20 cellular contexts compared by ENCODE assay signal in genomic region chr9:32705059-32705458, GRCh38.
DNase-seq lines count a peak whose midpoint lies in the region; ATAC-seq, FAIRE-seq and TF ChIP-seq lines count a peak whose summit lies in the region.
"Had no signal": no experiment of that assay in that cellular context is flagged by ENCODE, and none has a peak within 500 bp of the region (broad histone marks: within the 10 kb centered on the region; RNA-seq: fewer than 3 reads in every experiment).

No MANE protein-coding gene starts in this region.

- H3K79me2 ChIP-seq in OCI-LY3 (ENCODE audit: low read length) (no peaks in the 10 kb centered on the region), osteoblast (ENCODE audit: insufficient read depth, low read length) (no peaks in the 10 kb centered on the region), OCI-LY7 (ENCODE audit: insufficient read depth, low read depth, low read length) (no peaks in the 10 kb centered on the region)

- BruUV-seq in OCI-LY7 (replicated peaks; lab: Mats Ljungman, UMichigan): no TSS peak

- no peak for TF ChIP-seq CTCF in OCI-LY3 (IDR thresholded peaks at IDR 0.05; ENCODE audit: low read depth, low read length)
- no peak for TF ChIP-seq CTCF in bronchial epithelial cell (IDR thresholded peaks at IDR 0.05; ENCODE audit: insufficient read depth, low read length, severe bottlenecking)
- no peak for TF ChIP-seq CTCF in osteoblast (IDR thresholded peaks at IDR 0.05; ENCODE audit: extremely low read depth, low read depth, low read length)
- no peak for TF ChIP-seq CTCF in OCI-LY7 (conservative IDR thresholded peaks at IDR 0.05; ENCODE audit: low read length)

- intact Hi-C loops in Right ventricle myocardium superior (cut with DNase I): no loop called here
- intact Hi-C loops in OCI-LY7 (cut with micrococcal nuclease; ENCODE audit: unreplicated experiment): loop anchor here (10.0 kb wide), 2 partner anchors 260 to 330 kb away; no protein-coding TSS in a partner anchor

- H3K9me3 ChIP-seq in OCI-LY3 (ENCODE audit: insufficient read depth, low read length) (no peaks in the 10 kb centered on the region), osteoblast (ENCODE audit: low read depth, low read length) (no peaks in the 10 kb centered on the region), OCI-LY7 (ENCODE audit: low read length) (no peaks in the 10 kb centered on the region)
- H3K9me3 ChIP-seq: gastroesophageal sphincter had no signal

- H3K4me3 ChIP-seq in OCI-LY3 (ENCODE audit: low read length) (no peak overlapping the region), bronchial epithelial cell (ENCODE audit: low read depth, low read length) (no peak overlapping the region), osteoblast (ENCODE audit: insufficient read depth, low read length) (no peak overlapping the region), OCI-LY7 (ENCODE audit: low read depth, low read length, poor library complexity, severe bottlenecking) (no peak overlapping the region)
- H3K4me3 ChIP-seq: gastroesophageal sphincter, stomach had no signal

- H2AFZ ChIP-seq in OCI-LY3 (ENCODE audit: low read depth, low read length) (no peak overlapping the region), osteoblast (ENCODE audit: low read length) (no peak overlapping the region), OCI-LY7 (ENCODE audit: low read length) (no peak overlapping the region)

- H3K36me3 ChIP-seq in OCI-LY3 (replicated peaks; ENCODE audit: low read depth, low read length): no peaks in the 10 kb centered on the region
- H3K36me3 ChIP-seq in bronchial epithelial cell (ENCODE audit: control insufficient read depth, insufficient read depth, low read length): no peaks in the 10 kb centered on the region
- H3K36me3 ChIP-seq in osteoblast (ENCODE audit: insufficient read depth, low read length): no peaks in the 10 kb centered on the region
- H3K36me3 ChIP-seq in OCI-LY7 (ENCODE audit: insufficient read depth, low read length): no peaks in the 10 kb centered on the region
- H3K36me3 ChIP-seq: gastroesophageal sphincter, stomach had no signal

- POLR2A ChIA-PET in OCI-LY7 (lab: Charles Lee): no interaction called here

- DNase-seq in EL (peak; percentile 48), bronchial epithelial cell (ENCODE audit: low read depth) (peak; percentile 47), osteoblast (ENCODE audit: insufficient read length, low spot score, missing footprints) (no peak), Right ventricle myocardium superior (no peak), SIG-M5 treated with dmso at 0.1 percent for 504 hours (lab: John Stamatoyannopoulos, UW; ENCODE audit: unreplicated experiment) (no peak), OCI-LY7 (ENCODE audit: low spot score) (no peak)
- DNase-seq in stimulated activated CD4-positive, alpha-beta T cell treated with anti-CD3 and anti-CD28 coated beads, Interleukin-4, amount 100 ng/mL, for 4 hours: no peak
- DNase-seq: activated CD4-positive, alpha-beta T cell treated with anti-CD3 and anti-CD28 coated beads, Interleukin-2, amount 50 U/mL, for 1 hour; left ventricle myocardium superior; NCI-H1092 treated with DMSO at 0.1 percent for 48 hours; NCI-H2171; occipital lobe; stimulated activated CD4-positive, alpha-beta T cell treated with anti-CD3 and anti-CD28 coated beads, Interleukin-2, amount 100 ng/mL, for 24 hours; stomach; SW 1271 had no signal

- H3K27me3 ChIP-seq in OCI-LY3 (ENCODE audit: low read depth, low read length) (peaks cover 17% of the 10 kb centered on the region; the same call in 1 of the 2 replicates), bronchial epithelial cell (ENCODE audit: control insufficient read depth, insufficient read depth, low read length) (no peaks in the 10 kb centered on the region), osteoblast (ENCODE audit: insufficient read depth, low read length) (no peaks in the 10 kb centered on the region)
- H3K27me3 ChIP-seq: gastroesophageal sphincter, stomach had no signal

- no peak overlapping the region for H3K27ac ChIP-seq in OCI-LY3 (ENCODE audit: low read length)
- H3K27ac ChIP-seq in osteoblast (ENCODE audit: low read depth, low read length): peak overlapping the region; percentile 20
- H3K27ac ChIP-seq in OCI-LY7 (ENCODE audit: low read depth, low read length, poor library complexity, severe bottlenecking): no peak overlapping the region
- H3K27ac ChIP-seq: gastroesophageal sphincter, stomach had no signal

- CTCF ChIA-PET in OCI-LY7 (lab: Charles Lee; ENCODE audit: unreplicated experiment): no interaction called here

- no peaks in the 10 kb centered on the region for H3K9me2 ChIP-seq in OCI-LY7 (ENCODE audit: insufficient read depth, low read length)

- H3K4me2 ChIP-seq in OCI-LY3 (ENCODE audit: low read length) (peak overlapping the region; percentile 50), osteoblast (ENCODE audit: insufficient read depth, low read length) (no peak overlapping the region), OCI-LY7 (ENCODE audit: low read length) (no peak overlapping the region)

- H3K4me1 ChIP-seq in OCI-LY3 (ENCODE audit: low read length) (peaks cover 34% of the 10 kb centered on the region), osteoblast (ENCODE audit: insufficient read depth, low read length) (peaks cover 5% of the 10 kb centered on the region), OCI-LY7 (ENCODE audit: insufficient read depth, low read length, poor library complexity, severe bottlenecking) (no peaks in the 10 kb centered on the region)
- H3K4me1 ChIP-seq: gastroesophageal sphincter, stomach had no signal

- FAIRE-seq in bronchial epithelial cell (lab: Jason Lieb, UNC): no peak
- FAIRE-seq: endothelial cell of umbilical vein, TTC549 had no signal

- no peak for ATAC-seq in Right ventricle myocardium superior (ENCODE audit: poor library complexity)
- ATAC-seq: gastroesophageal sphincter, left ventricle myocardium superior, sciatic nerve had no signal

- H3K9ac ChIP-seq in OCI-LY3 (ENCODE audit: low read length): no peak overlapping the region

- H4K20me1 ChIP-seq in OCI-LY3 (ENCODE audit: insufficient read depth, low read length): no peaks in the 10 kb centered on the region
- no peaks in the 10 kb centered on the region for H4K20me1 ChIP-seq in osteoblast (ENCODE audit: insufficient read depth, low read length)
- no peaks in the 10 kb centered on the region for H4K20me1 ChIP-seq in OCI-LY7 (ENCODE audit: insufficient read depth, low read length)

Comparison
In these comparisons a context has a peak if more than half of its experiments do, and no peak if none do; other contexts are left out.
1. DNase-seq: peak in EL (single experiment) and bronchial epithelial cell (single experiment); none in osteoblast (single experiment), Right ventricle myocardium superior (single experiment), SIG-M5 treated with dmso at 0.1 percent for 504 hours (single experiment), stimulated activated CD4-positive, alpha-beta T cell treated with anti-CD3 and anti-CD28 coated beads, Interleukin-4, amount 100 ng/mL, for 4 hours (0 of 2) and OCI-LY7 (single experiment).